Comparison of ENCODE assay signal across 14 cellular contexts in genomic region chr7:42315631-42316030, GRCh38.
DNase-seq lines count a peak whose midpoint lies in the region; ATAC-seq and TF ChIP-seq lines count a peak whose summit lies in the region.
"Had no signal": no experiment of that assay in that cellular context is flagged by ENCODE, and none has a peak within 500 bp of the region (broad histone marks: within the 10 kb centered on the region; RNA-seq: fewer than 3 reads in every experiment).

No MANE protein-coding gene starts in this region.

- DNase-seq in H4 (ENCODE audit: low spot score): peak; percentile 84
- DNase-seq in SK-N-MC (ENCODE audit: low read depth, low spot score): peak; percentile 79
- DNase-seq in fibroblast of pulmonary artery (ENCODE audit: low read depth): peak; percentile 14
- peak; percentile 40 for DNase-seq in stromal cell of bone marrow (ENCODE audit: low read depth)
- no peak for DNase-seq in substantia nigra (lab: John Stamatoyannopoulos, UW)
- no peak for DNase-seq in left ventricle myocardium superior
- DNase-seq: activated CD8-positive, alpha-beta memory T cell treated with anti-CD3 and anti-CD28 coated beads for 24 hours; Caco-2; NCI-H1048; NCI-H345; right cardiac atrium had no signal

- H3K9ac ChIP-seq in SK-N-MC (ENCODE audit: insufficient read length): no peak overlapping the region

- H3K9me3 ChIP-seq in SK-N-MC (ENCODE audit: low read depth, low read length): no peaks in the 10 kb centered on the region; the same call in 1 of the 2 replicates
- H3K9me3 ChIP-seq: Caco-2 had no signal

- no peak overlapping the region for H3K27ac ChIP-seq in SK-N-MC
- H3K27ac ChIP-seq in substantia nigra (ENCODE audit: low read depth, low read length, poor library complexity, severe bottlenecking): no peak overlapping the region
- H3K27ac ChIP-seq: foreskin keratinocyte, HL-60 had no signal

- H3K4me3 ChIP-seq in SK-N-MC: peak overlapping the region; percentile 2; the same call in 1 of the 2 replicates
- no peak overlapping the region for H3K4me3 ChIP-seq in fibroblast of pulmonary artery (replicated peaks; ENCODE audit: low read depth, low read length)

- ATAC-seq in GM21360 (IDR thresholded peaks at IDR 0.05; ENCODE audit: unreplicated experiment) (no peak), left ventricle myocardium superior (no peak)
- ATAC-seq: foreskin keratinocyte, right cardiac atrium had no signal

- no peaks in the 10 kb centered on the region for H3K36me3 ChIP-seq in SK-N-MC (ENCODE audit: insufficient read depth, low read length)

- intact Hi-C loops in left ventricle myocardium superior (cut with micrococcal nuclease): no loop called here

- no peak for TF ChIP-seq CTCF in fibroblast of pulmonary artery (IDR thresholded peaks at IDR 0.05; ENCODE audit: low read length, missing control alignments)

Comparison
In these comparisons a context has a peak if more than half of its experiments do, and no peak if none do; other contexts are left out.
1. DNase-seq: peak in H4 (single experiment), SK-N-MC (single experiment), fibroblast of pulmonary artery (single experiment) and stromal cell of bone marrow (single experiment); none in substantia nigra (0 of 49) and left ventricle myocardium superior (single experiment).